ENCODE assay signal across 27 cellular contexts in the genomic region with DNA sequence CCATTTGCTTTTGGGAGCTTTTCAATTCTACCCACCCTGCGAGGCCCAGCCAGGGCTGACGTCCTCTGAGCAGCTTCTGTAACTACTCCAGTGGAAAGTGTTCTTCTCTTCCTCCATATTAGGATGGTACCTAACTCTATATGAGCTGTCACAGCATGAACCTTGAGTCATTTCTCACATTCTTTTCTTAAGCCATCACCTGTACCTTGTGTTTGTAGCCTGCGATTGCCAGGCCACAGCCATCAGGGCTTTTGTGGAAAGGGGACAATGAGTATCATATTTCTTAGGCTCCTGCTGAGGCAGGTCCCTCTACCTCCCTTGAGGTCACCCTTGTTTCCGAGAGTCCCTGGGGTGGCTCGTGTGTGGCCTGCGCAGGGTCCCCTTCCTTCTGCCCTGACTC.
A peak's percentile ranks its signal among the peaks of the same experiment; 100 is the strongest.
DNase-seq lines count a peak whose midpoint lies in the region; ATAC-seq and TF ChIP-seq lines count a peak whose summit lies in the region.
"Had no signal": no experiment of that assay in that cellular context is flagged by ENCODE, and none has a peak within 500 bp of the region (broad histone marks: within the 10 kb centered on the region; RNA-seq: fewer than 3 reads in every experiment).

No MANE protein-coding gene starts in this region.

- H3K27me3 ChIP-seq in GM23338 (ENCODE audit: insufficient read depth) (no peaks in the 10 kb centered on the region), HUES48 (ENCODE audit: control insufficient read depth, insufficient read depth, low read length) (no peaks in the 10 kb centered on the region), left ventricle myocardium inferior (ENCODE audit: low read depth) (no peaks in the 10 kb centered on the region), MM.1S (replicated peaks; ENCODE audit: insufficient read depth, low read length) (no peaks in the 10 kb centered on the region)
- H3K27me3 ChIP-seq: body of pancreas, esophagus muscularis mucosa, gastroesophageal sphincter, right atrium auricular region had no signal

- H3K4me3 Mint-ChIP-seq in GM23338, result no peak overlapping the region
- no peak overlapping the region for H3K4me3 Mint-ChIP-seq in activated T-helper 1 cell treated with anti-CD3 and anti-CD28 coated beads, Interleukin-12 subunit alpha, Interleukin-12 subunit beta, Interleukin-2, Interleukin-4 antibody, amounts not matched to agents 30 ng/mL and 10 ng/mL and 1 ng/mL, durations not matched to agents 14 hours and 24 hours and 36 hours
- H3K4me3 Mint-ChIP-seq: CD4-positive, CD25-positive, alpha-beta regulatory T cell; immature natural killer cell; nephron had no signal

- no peaks in the 10 kb centered on the region for H3F3A ChIP-seq in GM23338 (replicated peaks; ENCODE audit: low read depth)
- no peaks in the 10 kb centered on the region for H3F3A ChIP-seq in MM.1S (ENCODE audit: insufficient read depth, low read length)

- ATAC-seq in GM23338, result no peak
- no peak for ATAC-seq in GM19452 (IDR thresholded peaks at IDR 0.05; ENCODE audit: unreplicated experiment)
- ATAC-seq: body of pancreas, gastroesophageal sphincter, left ventricle myocardium superior, Right ventricle myocardium inferior had no signal

- peaks cover 10% of the 10 kb centered on the region for H3K27me3 Mint-ChIP-seq in GM23338 (ENCODE audit: insufficient read depth, low read depth, poor library complexity)
- H3K27me3 Mint-ChIP-seq in activated T-helper 1 cell treated with anti-CD3 and anti-CD28 coated beads, Interleukin-12 subunit alpha, Interleukin-12 subunit beta, Interleukin-2, Interleukin-4 antibody, amounts not matched to agents 30 ng/mL and 10 ng/mL and 1 ng/mL, durations not matched to agents 14 hours and 24 hours and 36 hours (ENCODE audit: insufficient read depth), result peaks cover 3% of the 10 kb centered on the region

- no peaks in the 10 kb centered on the region for H3K36me3 Mint-ChIP-seq in GM23338 (ENCODE audit: low read depth)
- H3K36me3 Mint-ChIP-seq in activated T-helper 1 cell treated with anti-CD3 and anti-CD28 coated beads, Interleukin-12 subunit alpha, Interleukin-12 subunit beta, Interleukin-2, Interleukin-4 antibody, amounts not matched to agents 30 ng/mL and 10 ng/mL and 1 ng/mL, durations not matched to agents 14 hours and 24 hours and 36 hours (ENCODE audit: low read depth), result peaks cover 7% of the 10 kb centered on the region
- H3K36me3 Mint-ChIP-seq: CD4-positive, CD25-positive, alpha-beta regulatory T cell had no signal

- no peak for TF ChIP-seq CTCF in GM23338 (conservative IDR thresholded peaks at IDR 0.05; ENCODE audit: low read depth in 2 of 2)
- TF ChIP-seq CTCF in left ventricle myocardium inferior (IDR thresholded peaks at IDR 0.05; ENCODE audit: borderline replicate concordance), result no peak
- no peak for TF ChIP-seq CTCF in MM.1S (IDR thresholded peaks at IDR 0.05; ENCODE audit: low read length)

- H3K36me3 ChIP-seq in GM23338 (ENCODE audit: insufficient read depth), result no peaks in the 10 kb centered on the region
- H3K36me3 ChIP-seq in HUES48 (ENCODE audit: control insufficient read depth, insufficient read depth, low read length), result no peaks in the 10 kb centered on the region
- H3K36me3 ChIP-seq in left ventricle myocardium inferior, result no peaks in the 10 kb centered on the region
- H3K36me3 ChIP-seq in MM.1S (replicated peaks; ENCODE audit: insufficient read depth, low read length), result no peaks in the 10 kb centered on the region
- H3K36me3 ChIP-seq: esophagus muscularis mucosa, gastroesophageal sphincter, right atrium auricular region, WERI-Rb-1 had no signal

- H3K4me3 ChIP-seq in GM23338 (no peak overlapping the region), HUES48 (ENCODE audit: low read depth, low read length) (no peak overlapping the region), left ventricle myocardium inferior (no peak overlapping the region), MM.1S (ENCODE audit: low read length) (no peak overlapping the region)
- H3K4me3 ChIP-seq: body of pancreas, esophagus muscularis mucosa, gastroesophageal sphincter, right atrium auricular region had no signal

- H3K79me2 ChIP-seq in GM23338 (replicated peaks; ENCODE audit: insufficient read depth), result no peaks in the 10 kb centered on the region
- no peaks in the 10 kb centered on the region for H3K79me2 ChIP-seq in MM.1S (ENCODE audit: low read length)
- H3K79me2 ChIP-seq: parathyroid adenoma had no signal

- peaks cover 46% of the 10 kb centered on the region for H3K4me1 Mint-ChIP-seq in GM23338
- peaks cover 36% of the 10 kb centered on the region for H3K4me1 Mint-ChIP-seq in activated T-helper 1 cell treated with anti-CD3 and anti-CD28 coated beads, Interleukin-12 subunit alpha, Interleukin-12 subunit beta, Interleukin-2, Interleukin-4 antibody, amounts not matched to agents 30 ng/mL and 10 ng/mL and 1 ng/mL, durations not matched to agents 14 hours and 24 hours and 36 hours (ENCODE audit: low read depth)
- H3K4me1 Mint-ChIP-seq: CD4-positive, CD25-positive, alpha-beta regulatory T cell; immature natural killer cell had no signal

- H3K9me3 Mint-ChIP-seq in GM23338, result no peaks in the 10 kb centered on the region
- H3K9me3 Mint-ChIP-seq in activated T-helper 1 cell treated with anti-CD3 and anti-CD28 coated beads, Interleukin-12 subunit alpha, Interleukin-12 subunit beta, Interleukin-2, Interleukin-4 antibody, amounts not matched to agents 30 ng/mL and 10 ng/mL and 1 ng/mL, durations not matched to agents 14 hours and 24 hours and 36 hours, result peaks cover 16% of the 10 kb centered on the region
- H3K9me3 Mint-ChIP-seq: immature natural killer cell, nephron had no signal

- no peak overlapping the region for H3K27ac Mint-ChIP-seq in GM23338
- peak overlapping the region; percentile 42 for H3K27ac Mint-ChIP-seq in activated T-helper 1 cell treated with anti-CD3 and anti-CD28 coated beads, Interleukin-12 subunit alpha, Interleukin-12 subunit beta, Interleukin-2, Interleukin-4 antibody, amounts not matched to agents 30 ng/mL and 10 ng/mL and 1 ng/mL, durations not matched to agents 14 hours and 24 hours and 36 hours
- H3K27ac Mint-ChIP-seq: immature natural killer cell had no signal

- no peak overlapping the region for H3K4me2 ChIP-seq in GM23338
- no peak overlapping the region for H3K4me2 ChIP-seq in MM.1S (ENCODE audit: low read depth, low read length)

- H4K20me1 ChIP-seq in GM23338 (replicated peaks; ENCODE audit: insufficient read depth), result no peaks in the 10 kb centered on the region
- no peaks in the 10 kb centered on the region for H4K20me1 ChIP-seq in MM.1S (ENCODE audit: insufficient read depth, low read length)

- intact Hi-C loops in activated T-helper 1 cell treated with anti-CD3 and anti-CD28 coated beads, Interleukin-12 subunit alpha, Interleukin-12 subunit beta, Interleukin-2, Interleukin-4 antibody, amounts not matched to agents 30 ng/mL and 10 ng/mL and 1 ng/mL, durations not matched to agents 14 hours and 24 hours and 36 hours (cut with micrococcal nuclease), result no loop called here
- intact Hi-C loops in left ventricle myocardium inferior (cut with micrococcal nuclease), result no loop called here

- DNase-seq in GM23338 (ENCODE audit: low spot score) (no peak), kidney tubule cell (ENCODE audit: low spot score) (peak; percentile 75), left ventricle myocardium inferior (no peak), MM.1S (no peak)
- DNase-seq in activated T-helper 1 cell treated with anti-CD3 and anti-CD28 coated beads, Interleukin-12 subunit alpha, Interleukin-12 subunit beta, Interleukin-2, Interleukin-4 antibody, amounts not matched to agents 30 ng/mL and 10 ng/mL and 1 ng/mL, durations not matched to agents 14 hours and 24 hours and 36 hours (ENCODE audit: low spot score), result no peak
- DNase-seq: activated effector memory CD4-positive, alpha-beta T cell treated with Interleukin-2 at 50 U/mL for 16 hours; body of pancreas; effector CD8-positive, alpha-beta T cell; hippocampal formation; immature natural killer cell; left ventricle myocardium superior; NCI-H526 treated with DMSO at 0.1 percent for 48 hours; stimulated activated CD4-positive, alpha-beta T cell treated with anti-CD3 and anti-CD28 coated beads, Interleukin-12 subunit alpha, Interleukin-12 subunit beta, amount 100 ng/mL, for 4 hours; stimulated activated CD4-positive, alpha-beta T cell treated with anti-CD3 and anti-CD28 coated beads, Interleukin-4, amount 100 ng/mL, for 24 hours; stimulated activated naive CD4-positive, alpha-beta T cell; T-helper 9 cell; WERI-Rb-1 had no signal

- peaks cover 24% of the 10 kb centered on the region for H3K4me1 ChIP-seq in GM23338 (ENCODE audit: insufficient read depth)
- peaks cover 20% of the 10 kb centered on the region for H3K4me1 ChIP-seq in HUES48 (ENCODE audit: control insufficient read depth, insufficient read depth, low read length)
- H3K4me1 ChIP-seq in left ventricle myocardium inferior, result peaks cover 7% of the 10 kb centered on the region
- H3K4me1 ChIP-seq in MM.1S (ENCODE audit: low read length), result no peaks in the 10 kb centered on the region
- H3K4me1 ChIP-seq: body of pancreas, gastroesophageal sphincter, right atrium auricular region had no signal

- H3K9me2 ChIP-seq in GM23338 (ENCODE audit: insufficient read depth), result peaks cover 19% of the 10 kb centered on the region
- H3K9me2 ChIP-seq in MM.1S (replicated peaks; ENCODE audit: insufficient read depth, low read length), result no peaks in the 10 kb centered on the region

- H2AFZ ChIP-seq in GM23338, result peak overlapping the region; percentile 84; the same call in 1 of the 2 replicates
- no peak overlapping the region for H2AFZ ChIP-seq in MM.1S (ENCODE audit: low read length)
- H2AFZ ChIP-seq: parathyroid adenoma had no signal

- H3K9me3 ChIP-seq in HUES48 (ENCODE audit: control insufficient read depth, insufficient read depth, low read length) (no peaks in the 10 kb centered on the region), left ventricle myocardium inferior (replicated peaks) (no peaks in the 10 kb centered on the region), MM.1S (replicated peaks; ENCODE audit: insufficient read depth, low read length) (no peaks in the 10 kb centered on the region)
- H3K9me3 ChIP-seq: body of pancreas, esophagus muscularis mucosa, gastroesophageal sphincter, right atrium auricular region had no signal

- H3K27ac ChIP-seq in GM23338 (ENCODE audit: low read depth), result no peak overlapping the region
- H3K27ac ChIP-seq in HUES48 (ENCODE audit: low read depth, low read length), result peak overlapping the region; percentile 17
- no peak overlapping the region for H3K27ac ChIP-seq in left ventricle myocardium inferior (replicated peaks)
- no peak overlapping the region for H3K27ac ChIP-seq in MM.1S (ENCODE audit: low read length)
- H3K27ac ChIP-seq: body of pancreas, esophagus muscularis mucosa, gastroesophageal sphincter, HL-60, parathyroid adenoma, right atrium auricular region had no signal

- H3K9ac ChIP-seq in HUES48 (ENCODE audit: low read depth, low read length) (no peak overlapping the region), MM.1S (ENCODE audit: low read length) (no peak overlapping the region)
- H3K9ac ChIP-seq: parathyroid adenoma had no signal

TF ChIP-seq in GM23338, 12 proteins besides CTCF, POLR2A, EP300 and RAD21 (continues in another document):
- no peak for TF ChIP-seq NANOG (IDR thresholded peaks at IDR 0.05; ENCODE audit: borderline replicate concordance)
